Comparison of ENCODE assay signal across 25 cellular contexts in the genomic region with DNA sequence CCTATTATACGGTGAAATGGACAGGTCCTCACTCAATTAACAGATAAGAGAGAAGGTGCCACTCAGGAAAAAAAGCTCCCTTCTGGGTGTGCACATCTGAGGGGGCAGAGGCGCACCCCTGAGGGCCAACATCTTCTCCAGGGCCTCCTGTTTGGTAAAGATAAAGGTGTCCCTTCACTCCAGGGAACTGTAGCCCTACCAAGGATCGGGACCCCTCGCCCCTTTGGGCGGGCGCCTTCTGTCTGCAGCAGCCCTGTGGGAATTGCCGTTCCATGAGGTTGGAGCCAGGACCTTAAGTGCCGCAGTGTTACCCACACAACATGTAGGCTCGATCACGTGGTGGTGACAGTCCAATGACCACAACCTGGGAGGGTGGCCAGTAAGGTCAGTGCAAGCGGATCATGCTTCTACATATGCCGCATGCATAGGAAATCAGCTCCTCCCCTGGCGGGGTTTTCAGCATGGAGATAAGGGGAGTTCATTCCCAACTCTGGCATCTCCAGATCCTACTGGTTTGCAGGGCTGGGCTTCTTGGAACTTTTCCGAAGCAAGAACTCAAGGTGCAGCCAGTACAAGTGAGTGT.
"Had no signal": no experiment of that assay in that cellular context is flagged by ENCODE, and none has a peak within 500 bp of the region (broad histone marks: within the 10 kb centered on the region; RNA-seq: fewer than 3 reads in every experiment).

No MANE protein-coding gene starts in this region.

- H3K4me3 ChIP-seq: pancreas, prostate gland, right lobe of liver, sigmoid colon, stomach, thoracic aorta, thyroid gland, tibial nerve, upper lobe of left lung, uterus had no signal

- FAIRE-seq: pancreas, small intestine had no signal

- H3K9me3 ChIP-seq: pancreas, prostate gland, right lobe of liver, sigmoid colon, stomach, thoracic aorta, thyroid gland, upper lobe of left lung, uterus had no signal

- H3K27ac ChIP-seq: pancreas, prostate gland, right lobe of liver, sigmoid colon, stomach, thoracic aorta, thyroid gland, tibial nerve, upper lobe of left lung, uterus had no signal

- DNase-seq: naive B cell; naive thymus-derived CD8-positive, alpha-beta T cell; nephron progenitor cell; pancreas; retina; right cardiac atrium; right lobe of liver; sigmoid colon; small intestine; stimulated activated CD4-positive, alpha-beta T cell treated with anti-CD3 and anti-CD28 coated beads, Interleukin-12 subunit alpha, Interleukin-12 subunit beta, amount 100 ng/mL, for 4 hours; stimulated activated CD4-positive, alpha-beta T cell treated with anti-CD3 and anti-CD28 coated beads, Interleukin-1b, Interleukin-23, amount 100 ng/mL, for 48 hours; stimulated activated CD4-positive, alpha-beta T cell treated with anti-CD3 and anti-CD28 coated beads, Interleukin-4, amount 100 ng/mL, for 1 hour; stimulated activated CD4-positive, alpha-beta T cell treated with anti-CD3 and anti-CD28 coated beads, Interleukin-4, amount 100 ng/mL, for 4 hours; stimulated activated CD8-positive, alpha-beta memory T cell treated with anti-CD3 and anti-CD28 coated beads, Interleukin-4, amount 100 ng/mL, for 48 hours; stimulated activated naive CD4-positive, alpha-beta T cell treated with Interleukin-2 at 50 U/mL for 16 hours; stomach; thyroid gland; trophoblast cell; upper lobe of left lung; uterus had no signal

- H3K4me1 ChIP-seq: pancreas, prostate gland, right lobe of liver, sigmoid colon, stomach, thyroid gland, tibial nerve, upper lobe of left lung, uterus had no signal

- ATAC-seq: naive thymus-derived CD8-positive, alpha-beta T cell; natural killer cell treated with Interleukin-12 subunit alpha and Interleukin-12 subunit beta and Interleukin-15 and Interleukin-18, amount 100 ng/mL, for 72 hours; pancreas; right cardiac atrium; right lobe of liver; stimulated activated memory B cell treated with anti-CD40 and anti-IgM and Interleukin-4, amounts not matched to agents 10 μg/mL and 1 μg/mL and 100 μg/mL, for 72 hours had no signal

- H3K36me3 ChIP-seq: pancreas, prostate gland, right lobe of liver, sigmoid colon, thoracic aorta, thyroid gland, tibial nerve, upper lobe of left lung, uterus had no signal

- H3K27me3 ChIP-seq: pancreas, right lobe of liver, sigmoid colon, stomach, thyroid gland, tibial nerve, upper lobe of left lung, uterus had no signal
